In the genomic region with DNA sequence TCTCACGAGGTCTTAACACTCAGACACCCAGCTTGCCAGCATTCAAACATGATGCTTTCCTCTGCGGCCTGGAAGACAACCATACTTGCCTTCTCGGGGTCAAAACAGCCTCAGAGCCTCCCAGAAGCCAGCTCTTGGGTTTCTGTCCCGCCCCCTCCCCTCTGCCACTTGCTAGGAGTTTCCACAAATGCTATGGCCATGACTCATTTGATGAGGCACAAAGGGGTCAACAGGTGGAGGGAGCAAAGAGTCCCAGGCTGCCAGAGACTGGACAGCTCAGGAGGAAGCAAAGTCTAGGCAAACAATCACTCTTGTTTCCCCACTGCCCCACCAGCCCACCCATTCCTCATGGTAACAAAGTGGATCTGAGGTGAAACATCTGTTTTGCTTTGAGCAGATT, we compare ENCODE assay signal across 18 cellular contexts.
A peak's percentile ranks its signal among the peaks of the same experiment; 100 is the strongest.
DNase-seq lines count a peak whose midpoint lies in the region; FAIRE-seq and TF ChIP-seq lines count a peak whose summit lies in the region.
"Had no signal": no experiment of that assay in that cellular context is flagged by ENCODE, and none has a peak within 500 bp of the region (broad histone marks: within the 10 kb centered on the region; RNA-seq: fewer than 3 reads in every experiment).

No MANE protein-coding gene starts in this region.

- H3K79me2 ChIP-seq in endothelial cell of umbilical vein (ENCODE audit: control insufficient read depth, insufficient read depth, low read length): no peaks in the 10 kb centered on the region

- H3K27me3 Mint-ChIP-seq in nephron (ENCODE audit: low read depth): no peaks in the 10 kb centered on the region
- peaks cover 2 to 10% (median 4%) of the 10 kb centered on the region in 3 donors for H3K27me3 Mint-ChIP-seq in CD14-positive monocyte (ENCODE audit: low read depth in 3 of 3)

- CTCF ChIA-PET in endothelial cell of umbilical vein (lab: Charles Lee): interaction anchor here (1.5 kb wide), 1 partner anchor 25 kb away, joined by 3 read pairs; no protein-coding TSS in a partner anchor

- no peaks in the 10 kb centered on the region for H3K9me3 ChIP-seq in endothelial cell of umbilical vein (replicated peaks; ENCODE audit: control insufficient read depth, insufficient read depth, low read length)
- H3K9me3 ChIP-seq: ascending aorta, stomach had no signal

- no peak overlapping the region for H2AFZ ChIP-seq in endothelial cell of umbilical vein (ENCODE audit: low read depth, low read length)

- H3K27ac ChIP-seq in endothelial cell of umbilical vein (ENCODE audit: insufficient read depth, low read depth, low read length): no peak overlapping the region
- H3K27ac ChIP-seq: ascending aorta, stomach had no signal

- H3K27ac Mint-ChIP-seq in nephron: peak overlapping the region; percentile 41 to 65 (median 51)
- H3K27ac Mint-ChIP-seq in CD14-positive monocyte: no peak overlapping the region
- H3K27ac Mint-ChIP-seq: CD4-positive, alpha-beta memory T cell; natural killer cell treated with Interleukin-12 subunit alpha and Interleukin-12 subunit beta and Interleukin-15 and Interleukin-18, amount 100 ng/mL, for 72 hours had no signal

- BruUV-seq in endothelial cell of umbilical vein (replicated peaks; lab: Mats Ljungman, UMichigan): no TSS peak

- H3K4me2 ChIP-seq in endothelial cell of umbilical vein (ENCODE audit: insufficient read depth, low read length): no peak overlapping the region

- no peaks in the 10 kb centered on the region for H3K9me1 ChIP-seq in endothelial cell of umbilical vein (replicated peaks; ENCODE audit: control insufficient read depth, extremely low read depth, insufficient read depth, low read length)

- intact Hi-C loops in endothelial cell of umbilical vein (cut with micrococcal nuclease) (no loop called here), CD14-positive monocyte (cut with micrococcal nuclease) (no loop called here)

- H3K36me3 Mint-ChIP-seq in nephron (ENCODE audit: low read depth) (no peaks in the 10 kb centered on the region), CD14-positive monocyte (no peaks in the 10 kb centered on the region)

- DNase-seq in Daoy (ENCODE audit: low read depth) (peak; percentile 50), M059J (ENCODE audit: low read depth) (peak; percentile 88), endothelial cell of umbilical vein (ENCODE audit: low read depth, low spot score) (peak; percentile 2), CD14-positive monocyte (ENCODE audit: low spot score) (no peak), HPDE6-E6E7 (ENCODE audit: extremely low spot score) (no peak), NCI-H2081 treated with DMSO at 0.1 percent for 48 hours (lab: John Stamatoyannopoulos, UW) (no peak), NCI-H1105 treated with DMSO at 0.1 percent for 48 hours (lab: John Stamatoyannopoulos, UW) (no peak)
- DNase-seq: activated CD4-positive, alpha-beta T cell treated with anti-CD3 and anti-CD28 coated beads for 4 hours; CD4-positive, alpha-beta memory T cell; effector CD4-positive, alpha-beta T cell; NCI-H1417; NCI-H446 treated with DMSO at 0.1 percent for 48 hours; right cardiac atrium; stomach; T-helper 2 cell had no signal

- no peaks in the 10 kb centered on the region for H4K20me1 ChIP-seq in endothelial cell of umbilical vein (replicated peaks; ENCODE audit: control insufficient read depth, extremely low read depth, insufficient read depth, low read length)

- dilution Hi-C loops in endothelial cell of umbilical vein (cut with MboI; ENCODE audit: extremely low pct_ligation_motif_present, low sequenced_read_pairs): no loop called here

- no peak for TF ChIP-seq POLR2A in endothelial cell of umbilical vein (IDR thresholded peaks at IDR 0.05; ENCODE audit: low read depth, low read length)

- H3K4me3 ChIP-seq in endothelial cell of umbilical vein (replicated peaks in 1 of 3; ENCODE audit: insufficient read depth in 1 of 3, low read depth in 1 of 3, low read length in 3 of 3): no peak overlapping the region
- H3K4me3 ChIP-seq: ascending aorta, stomach had no signal

- no peak for FAIRE-seq in endothelial cell of umbilical vein (lab: Jason Lieb, UNC)

- no peak for TF ChIP-seq CTCF in endothelial cell of umbilical vein (IDR thresholded peaks at IDR 0.05; ENCODE audit: extremely low read depth in 1 of 2, insufficient read depth in 1 of 2, low read depth in 1 of 2, low read length in 2 of 2)
- TF ChIP-seq CTCF in nephron (IDR thresholded peaks at IDR 0.05; ENCODE audit: unreplicated experiment in 3 of 3): no peak
- TF ChIP-seq CTCF in CD14-positive monocyte (IDR thresholded peaks at IDR 0.05): no peak

- H3K4me1 Mint-ChIP-seq in nephron (peaks cover 29% of the 10 kb centered on the region), CD14-positive monocyte (no peaks in the 10 kb centered on the region)
- H3K4me1 Mint-ChIP-seq: CD4-positive, alpha-beta memory T cell had no signal

- H3K4me3 Mint-ChIP-seq in nephron (no peak overlapping the region), CD14-positive monocyte (no peak overlapping the region)
- H3K4me3 Mint-ChIP-seq: CD4-positive, alpha-beta memory T cell; natural killer cell treated with Interleukin-12 subunit alpha and Interleukin-12 subunit beta and Interleukin-15 and Interleukin-18, amount 100 ng/mL, for 72 hours had no signal

- no peaks in the 10 kb centered on the region for H3K4me1 ChIP-seq in endothelial cell of umbilical vein (ENCODE audit: control insufficient read depth, extremely low read depth, insufficient read depth, low read length)
- H3K4me1 ChIP-seq: ascending aorta had no signal

- no peak overlapping the region for H3K9ac ChIP-seq in endothelial cell of umbilical vein (replicated peaks; ENCODE audit: extremely low read depth, insufficient read depth, low read length)

- no peaks in the 10 kb centered on the region for H3K36me3 ChIP-seq in endothelial cell of umbilical vein (ENCODE audit: control insufficient read depth in 2 of 2, extremely low read depth in 1 of 2, insufficient read depth in 2 of 2, low read length in 2 of 2)
- H3K36me3 ChIP-seq: ascending aorta, stomach had no signal

- POLR2A ChIA-PET in endothelial cell of umbilical vein (lab: Charles Lee): no interaction called here

- H3K9me3 Mint-ChIP-seq in nephron (no peaks in the 10 kb centered on the region), CD14-positive monocyte (peaks cover 0 to 5% (median 0%) of the 10 kb centered on the region in 7 donors)
- H3K9me3 Mint-ChIP-seq: natural killer cell treated with Interleukin-12 subunit alpha and Interleukin-12 subunit beta and Interleukin-15 and Interleukin-18, amount 100 ng/mL, for 72 hours had no signal

- no peaks in the 10 kb centered on the region for H3K27me3 ChIP-seq in endothelial cell of umbilical vein (ENCODE audit: control insufficient read depth in 2 of 2, insufficient read depth in 2 of 2, low read length in 2 of 2)
- H3K27me3 ChIP-seq: ascending aorta, stomach had no signal

TF ChIP-seq in endothelial cell of umbilical vein, 7 proteins besides CTCF, POLR2A, EP300 and RAD21:
- TF ChIP-seq FOS (IDR thresholded peaks at IDR 0.05; ENCODE audit: borderline replicate concordance, insufficient read depth, low read length) (peak; percentile 22), GATA2 (IDR thresholded peaks at IDR 0.05; ENCODE audit: insufficient read depth, insufficient read length, low read depth, low read length) (no peak), JUN (IDR thresholded peaks at IDR 0.05; ENCODE audit: borderline replicate concordance, insufficient read depth, insufficient read length, low read depth) (no peak), POLR2AphosphoS5 (IDR thresholded peaks at IDR 0.05; ENCODE audit: insufficient read depth, low read depth, low read length) (no peak), EZH2 (IDR thresholded peaks at IDR 0.05; ENCODE audit: borderline replicate concordance, low read depth, low read length, severe bottlenecking) (no peak)
- TF ChIP-seq, protein P1, sequence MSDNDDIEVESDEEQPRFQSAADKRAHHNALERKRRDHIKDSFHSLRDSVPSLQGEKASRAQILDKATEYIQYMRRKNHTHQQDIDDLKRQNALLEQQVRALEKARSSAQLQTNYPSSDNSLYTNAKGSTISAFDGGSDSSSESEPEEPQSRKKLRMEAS (IDR thresholded peaks at IDR 0.05; ENCODE audit: insufficient read depth, insufficient read length): no peak

Comparison
In these comparisons a context has a peak if more than half of its experiments do, and no peak if none do; other contexts are left out.
1. DNase-seq: peak in Daoy (single experiment), M059J (single experiment) and endothelial cell of umbilical vein (single experiment); none in CD14-positive monocyte (single experiment), HPDE6-E6E7 (single experiment), NCI-H2081 treated with DMSO at 0.1 percent for 48 hours (single experiment) and NCI-H1105 treated with DMSO at 0.1 percent for 48 hours (single experiment).
2. H3K27ac Mint-ChIP-seq: peak in nephron (3 of 3); none in CD14-positive monocyte (0 of 7).